1 cellular context compared by ENCODE assay signal in the genomic region with DNA sequence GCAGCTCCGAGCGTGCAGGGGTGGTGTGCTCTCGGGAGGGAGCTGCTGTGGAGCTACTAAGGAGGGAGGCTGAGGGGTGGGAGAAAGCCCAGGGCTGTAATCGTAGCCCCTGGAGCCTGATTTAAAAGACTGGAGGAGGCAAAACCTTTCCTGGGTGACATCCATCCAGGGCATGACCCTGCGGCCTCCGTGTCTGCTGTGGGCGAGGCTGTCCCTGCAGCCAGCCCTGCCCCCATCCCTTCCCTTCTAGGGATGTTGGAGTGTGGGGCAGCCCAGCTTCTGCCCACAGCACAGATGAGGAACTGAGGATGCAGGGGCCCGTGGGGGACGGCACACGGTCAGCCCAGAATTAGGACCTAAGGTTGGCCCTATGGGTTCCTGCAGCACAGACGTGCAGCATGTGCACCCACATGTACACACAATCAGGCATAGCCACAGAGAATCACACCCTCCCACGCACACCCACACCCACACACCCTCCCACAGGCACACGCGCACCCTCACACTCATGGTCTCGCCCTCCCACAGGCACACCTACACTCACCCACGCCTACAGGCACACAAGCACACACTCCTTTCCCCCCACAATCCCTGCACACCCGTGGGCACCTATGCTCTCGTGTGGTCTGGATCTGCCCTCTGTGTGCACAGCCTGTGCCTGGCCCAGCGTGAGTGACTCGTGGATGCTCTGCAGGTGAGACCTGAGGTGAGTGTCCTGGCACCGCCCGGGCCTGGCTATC.
TF ChIP-seq lines count a peak whose summit lies in the region.

No MANE protein-coding gene starts in this region.

TF ChIP-seq in HEK293T, 16 proteins besides CTCF, POLR2A, EP300 and RAD21:
- no peak for TF ChIP-seq BHLHE40 (IDR thresholded peaks at IDR 0.05; ENCODE audit: borderline replicate concordance)
